32 cellular contexts compared by ENCODE assay signal in the genomic region with DNA sequence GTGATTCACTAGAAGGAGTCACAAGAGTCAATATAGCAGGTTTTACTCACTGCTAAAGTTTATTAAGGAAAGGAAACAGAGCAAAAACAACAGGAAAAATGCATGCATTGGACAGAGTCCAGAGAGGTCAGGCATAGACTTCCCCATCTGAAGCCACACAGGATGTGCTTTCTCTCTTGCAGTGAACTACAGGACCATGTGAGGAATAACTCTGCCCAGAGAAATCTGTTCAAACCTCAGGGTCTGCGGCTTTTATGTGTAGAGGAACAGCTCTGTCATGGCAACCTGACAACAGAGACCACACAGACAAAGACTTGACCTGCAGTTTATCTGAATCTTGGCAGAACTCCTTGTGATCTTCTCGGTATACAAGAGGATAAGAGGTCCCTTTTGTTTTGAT. TPM values are rescaled to one million over a fixed set of nuclear protein-coding genes. Genes with fewer than 3 reads are reported as not detected.
A peak's percentile ranks its signal among the peaks of the same experiment; 100 is the strongest.
DNase-seq lines count a peak whose midpoint lies in the region; ATAC-seq, FAIRE-seq and TF ChIP-seq lines count a peak whose summit lies in the region.
"Had no signal": no experiment of that assay in that cellular context is flagged by ENCODE, and none has a peak within 500 bp of the region (broad histone marks: within the 10 kb centered on the region; RNA-seq: fewer than 3 reads in every experiment).

No MANE protein-coding gene starts in this region.

- H3K4me3 ChIP-seq in PC-3 (ENCODE audit: low read length) = no peak overlapping the region
- H3K4me3 ChIP-seq in heart left ventricle = no peak overlapping the region
- H3K4me3 ChIP-seq in thyroid gland (replicated peaks in 1 of 3) = no peak overlapping the region
- H3K4me3 ChIP-seq: A549, coronary artery, gastroesophageal sphincter, left lung, thoracic aorta, vagina had no signal

- no peak overlapping the region for H3K27ac ChIP-seq in PC-3 (ENCODE audit: low read length)
- no peak overlapping the region for H3K27ac ChIP-seq in heart left ventricle
- H3K27ac ChIP-seq in thyroid gland = no peak overlapping the region
- H3K27ac ChIP-seq: A549, coronary artery, gastroesophageal sphincter, left lung, thoracic aorta, vagina, WERI-Rb-1 had no signal

- POLR2A ChIA-PET in PC-3 (lab: Charles Lee; ENCODE audit: unreplicated experiment) = no interaction called here

- TF ChIP-seq CTCF in PC-3 (conservative IDR thresholded peaks at IDR 0.05; ENCODE audit: low read depth, low read length) (no peak), heart left ventricle (IDR thresholded peaks at IDR 0.05) (no peak), thyroid gland (IDR thresholded peaks at IDR 0.05) (no peak)

- no peak overlapping the region for H2AFZ ChIP-seq in PC-3 (ENCODE audit: low read length)

- WGBS in heart left ventricle, 4 donors = 11 to 39% (median 26%) methylated on average over 2 of the region's 2 CpGs
- WGBS in thyroid gland, 2 donors = 4 to 36% methylated on average over 2 of the region's 2 CpGs

- peak; percentile 23 for FAIRE-seq in GM19239 (lab: Jason Lieb, UNC)
- FAIRE-seq: A549 had no signal

- H3K4me1 ChIP-seq in PC-3 (ENCODE audit: insufficient read depth, low read length) (no peaks in the 10 kb centered on the region), heart left ventricle (no peaks in the 10 kb centered on the region), thyroid gland (no peaks in the 10 kb centered on the region)
- H3K4me1 ChIP-seq: A549, gastroesophageal sphincter, left lung, vagina had no signal

- no peaks in the 10 kb centered on the region for H3F3A ChIP-seq in PC-3 (ENCODE audit: low read length, unreplicated experiment)

- no TSS peak for BruUV-seq in PC-3 (replicated peaks; lab: Mats Ljungman, UMichigan)

- H3K9me3 ChIP-seq in PC-3 (ENCODE audit: low read length) (no peaks in the 10 kb centered on the region), heart left ventricle (no peaks in the 10 kb centered on the region), thyroid gland (no peaks in the 10 kb centered on the region)
- H3K9me3 ChIP-seq: A549, gastroesophageal sphincter, left lung, thoracic aorta, vagina had no signal

- H4K20me1 ChIP-seq in PC-3 (ENCODE audit: low read length) = no peaks in the 10 kb centered on the region

- intact Hi-C loops in PC-3 (cut with micrococcal nuclease) (no loop called here), heart left ventricle (cut with DNase I) (no loop called here), thyroid gland (cut with DNase I) (no loop called here)

- H3K36me3 ChIP-seq in PC-3 (ENCODE audit: low read depth, low read length) (no peaks in the 10 kb centered on the region), heart left ventricle (no peaks in the 10 kb centered on the region), thyroid gland (no peaks in the 10 kb centered on the region)
- H3K36me3 ChIP-seq: gastroesophageal sphincter, left lung, thoracic aorta, vagina, WERI-Rb-1 had no signal

- no peaks in the 10 kb centered on the region for H3K79me2 ChIP-seq in PC-3 (ENCODE audit: low read length)

- no peak overlapping the region for H3K9ac ChIP-seq in PC-3 (ENCODE audit: low read length)

- no peak overlapping the region for H3K4me2 ChIP-seq in PC-3 (ENCODE audit: low read length)
- H3K4me2 ChIP-seq: A549 had no signal

- DNase-seq in GM19239 (ENCODE audit: insufficient read length, low spot score) (no peak), PC-3 (peak; percentile 19), dermis blood vessel endothelial cell (peak; percentile 76), left kidney (ENCODE audit: low read depth, low spot score) (peak; percentile 16), HK-2 (ENCODE audit: unreplicated experiment) (no peak), heart left ventricle (no peak), thyroid gland (no peak)
- DNase-seq: activated CD4-positive, alpha-beta T cell treated with anti-CD3 and anti-CD28 coated beads for 4 hours; activated effector memory CD4-positive, alpha-beta T cell treated with Interleukin-2 at 50 U/mL for 16 hours; amygdala; CD4-positive, CD25-positive, alpha-beta regulatory T cell; effector memory CD8-positive, alpha-beta T cell; GOT3; left lung; MM.1S; NCI-H1436; NCI-H2081; NCI-H345; right cardiac atrium; SHP77; stimulated activated naive CD8-positive, alpha-beta T cell treated with anti-CD3 and anti-CD28 coated beads, Interleukin-15, amount 100 ng/mL, for 72 hours; T1000; WERI-Rb-1 had no signal

- CTCF ChIA-PET in PC-3 (lab: Charles Lee) = no interaction called here

- H3K9me2 ChIP-seq in PC-3 (replicated peaks; ENCODE audit: low read length) = no peaks in the 10 kb centered on the region

- H3K27me3 ChIP-seq in PC-3 (ENCODE audit: low read length) (no peaks in the 10 kb centered on the region), heart left ventricle (no peaks in the 10 kb centered on the region), thyroid gland (no peaks in the 10 kb centered on the region)
- H3K27me3 ChIP-seq: gastroesophageal sphincter, left lung, vagina had no signal

- TF ChIP-seq POLR2A in heart left ventricle (IDR thresholded peaks at IDR 0.05) = no peak
- TF ChIP-seq POLR2A in thyroid gland (IDR thresholded peaks at IDR 0.05) = no peak

- peak; percentile 37; the same call in 1 of the 2 replicates for ATAC-seq in PC-3
- ATAC-seq in heart left ventricle = no peak
- ATAC-seq in GM21447 (IDR thresholded peaks at IDR 0.05; ENCODE audit: unreplicated experiment) = no peak
- ATAC-seq: activated naive CD4-positive, alpha-beta T cell treated with anti-CD3 and anti-CD28 coated beads, Interleukin-2, amount 50 U/mL, for 72 hours; effector memory CD8-positive, alpha-beta T cell; esophagus mucosa; gastroesophageal sphincter; left lung; Panc1; right cardiac atrium; stimulated activated naive CD8-positive, alpha-beta T cell treated with anti-CD3 and anti-CD28 coated beads, Interleukin-15, amount 100 ng/mL, for 72 hours had no signal

RNA-seq across cellular contexts. Expression of gene LONRF3, which starts 46.3 kb away (rescaled TPM):
- 14.5 and 15.6 TPM in 2 replicates for total RNA-seq in PC-3 (2014; rRNA removed)
- total RNA-seq in dermis blood vessel endothelial cell = 25.2 and 26.5 TPM in 2 replicates
- 1 to 10 TPM; 1.3 to 8.3 (median 2.1) TPM for total RNA-seq in heart left ventricle
- 1 to 10 TPM in 1 of 2 donors, under 1 TPM in 1; 0.50 to 1.4 TPM for polyA plus RNA-seq in heart left ventricle
- total RNA-seq in thyroid gland = 100 to 1,000 TPM in 1 of 4 donors, 10 to 100 TPM in 3; 32.1 to 106 (median 51.9) TPM

Comparison
In these comparisons a context has a peak if more than half of its experiments do, and no peak if none do; other contexts are left out.
1. DNase-seq: peak in PC-3 (single experiment), dermis blood vessel endothelial cell (single experiment) and left kidney (single experiment); none in GM19239 (single experiment), HK-2 (single experiment), heart left ventricle (0 of 5) and thyroid gland (0 of 2).